10 cellular contexts compared by ENCODE assay signal in the genomic region with DNA sequence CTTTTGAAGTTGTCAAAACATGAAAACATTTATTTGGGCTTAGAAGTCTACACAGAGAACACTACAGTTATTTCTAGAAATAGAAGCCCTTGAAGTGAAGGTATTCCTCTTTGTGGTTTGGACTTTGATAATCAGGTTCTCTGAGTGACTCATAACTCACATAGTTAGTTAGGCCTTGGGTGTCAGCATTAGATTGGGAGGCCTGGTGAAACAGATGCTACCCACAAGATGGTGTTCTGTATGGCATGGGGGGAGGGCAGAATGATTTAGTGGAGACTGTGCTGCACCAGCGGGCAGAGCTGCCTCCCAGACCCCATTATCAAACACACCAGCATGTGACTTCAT.
A peak's percentile ranks its signal among the peaks of the same experiment; 100 is the strongest.
DNase-seq lines count a peak whose midpoint lies in the region; ATAC-seq and TF ChIP-seq lines count a peak whose summit lies in the region.
"Had no signal": no experiment of that assay in that cellular context is flagged by ENCODE, and none has a peak within 500 bp of the region (broad histone marks: within the 10 kb centered on the region; RNA-seq: fewer than 3 reads in every experiment).

No MANE protein-coding gene starts in this region.

- no peak overlapping the region for H3K4me3 ChIP-seq in GM06990 (replicated peaks; ENCODE audit: low read depth, low read length)
- no peak overlapping the region for H3K4me3 ChIP-seq in adrenal gland

- H3K4me1 ChIP-seq in adrenal gland (replicated peaks in 1 of 2): peaks cover 25 to 43% of the 10 kb centered on the region in 2 donors

- H3K27ac ChIP-seq in adrenal gland: peak overlapping the region; percentile 10 to 73 (median 58)

- intact Hi-C loops in adrenal gland (cut with DNase I): loop anchor here in 1 of 2 donors (10.0 kb wide), 1 partner anchor 113 kb away; the partner anchor contains the start of gene ETV5

- DNase-seq in GM06990 (ENCODE audit: extremely low read depth, insufficient read length) (peak; percentile 56), adrenal gland (peak in 5 of 7 donors; percentile 30 to 72 (median 43)), GDM1 (lab: John Stamatoyannopoulos, UW) (no peak), putamen (ENCODE audit: low spot score) (no peak), germinal center (ENCODE audit: low spot score) (no peak), 8988T (no peak)
- DNase-seq: left cardiac atrium, SHP77 had no signal

- H3K9me3 ChIP-seq in adrenal gland (replicated peaks in 1 of 3): no peaks in the 10 kb centered on the region

- TF ChIP-seq CTCF in GM06990 (IDR thresholded peaks at IDR 0.05; ENCODE audit: insufficient read depth, low read length, poor library complexity, severe bottlenecking): no peak
- no peak for TF ChIP-seq CTCF in adrenal gland (IDR thresholded peaks at IDR 0.05)

- H3K36me3 ChIP-seq in GM06990 (ENCODE audit: control insufficient read depth, insufficient read depth, low read length): no peaks in the 10 kb centered on the region
- no peaks in the 10 kb centered on the region for H3K36me3 ChIP-seq in adrenal gland (replicated peaks in 1 of 2)

- 33 to 60% (median 54%) methylated on average over 1 of the region's 1 CpG for WGBS in adrenal gland, 4 donors

- TF ChIP-seq POLR2A in adrenal gland (IDR thresholded peaks at IDR 0.05): no peak

- H3K27me3 ChIP-seq in GM06990 (replicated peaks; ENCODE audit: control insufficient read depth, insufficient read depth, low read length) (no peaks in the 10 kb centered on the region), adrenal gland (no peaks in the 10 kb centered on the region)

- ATAC-seq in GM19372 (IDR thresholded peaks at IDR 0.05; ENCODE audit: low read depth, unreplicated experiment): peak; percentile 86
- peak; percentile 79 for ATAC-seq in HG03135 (IDR thresholded peaks at IDR 0.05; ENCODE audit: unreplicated experiment)

Comparison
In these comparisons a context has a peak if more than half of its experiments do, and no peak if none do; other contexts are left out.
1. DNase-seq: peak in GM06990 (single experiment) and adrenal gland (5 of 7); none in GDM1 (single experiment), putamen (single experiment), germinal center (single experiment) and 8988T (single experiment).